In the genomic region with DNA sequence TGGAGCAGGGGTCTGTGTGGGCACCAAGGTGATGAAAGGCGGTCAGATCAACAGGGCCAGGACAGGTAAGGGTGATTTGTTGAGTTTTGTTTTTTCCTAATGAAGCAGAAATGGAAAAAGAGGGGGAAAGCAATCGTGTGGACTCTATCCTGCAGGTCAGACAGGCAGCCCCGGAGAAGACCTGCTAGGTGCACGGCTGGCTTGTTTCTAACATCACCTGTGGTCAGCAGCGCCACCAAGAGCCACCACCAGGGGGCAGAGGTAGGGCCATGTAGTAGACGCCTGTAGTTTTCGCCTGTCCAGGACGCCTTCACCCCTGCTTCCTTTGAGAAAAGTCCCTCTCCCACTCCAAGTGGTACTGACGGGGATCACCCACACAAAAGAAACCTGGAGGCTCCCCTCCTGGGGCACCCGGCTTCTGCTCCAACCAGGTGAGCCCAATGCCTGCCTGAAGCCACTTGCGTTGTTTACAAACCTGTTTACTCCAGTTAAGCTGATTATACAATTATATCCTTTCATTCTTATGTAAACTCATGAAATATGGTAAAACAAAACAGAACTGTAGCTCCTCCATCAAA, we compare ENCODE assay signal across 8 cellular contexts. TPM values are rescaled to one million over a fixed set of nuclear protein-coding genes. Genes with fewer than 3 reads are reported as not detected.
DNase-seq lines count a peak whose midpoint lies in the region; ATAC-seq and TF ChIP-seq lines count a peak whose summit lies in the region.

No MANE protein-coding gene starts in this region.

- H3K36me3 Mint-ChIP-seq in brain = peaks cover 18% of the 10 kb centered on the region

- peaks cover 46% of the 10 kb centered on the region for H3K4me1 Mint-ChIP-seq in brain

- DNase-seq in AG09319 (ENCODE audit: extremely low read depth, low read depth) = peak; percentile 47
- peak; percentile 78 for DNase-seq in NCI-H2081 treated with DMSO at 0.1 percent for 48 hours (lab: John Stamatoyannopoulos, UW)
- DNase-seq in UCSD-AML1 (lab: John Stamatoyannopoulos, UW; ENCODE audit: unreplicated experiment) = peak; percentile 78
- DNase-seq in iPS-NIHi7 (ENCODE audit: extremely low spot score) = peak; percentile 86
- DNase-seq in stimulated activated CD4-positive, alpha-beta T cell treated with anti-CD3 and anti-CD28 coated beads, Interleukin-12 subunit alpha, Interleukin-12 subunit beta, amount 100 ng/mL, for 48 hours (ENCODE audit: low read depth in 2 of 3, low spot score in 1 of 3) = peak; percentile 67 to 90 (median 83)
- no peak for DNase-seq in putamen (ENCODE audit: low spot score)

- H3K4me3 Mint-ChIP-seq in brain = peak overlapping the region in 4 of 5 experiments; percentile 5 to 61 (median 40)

- peaks cover 0 to 4% (median 0%) of the 10 kb centered on the region in 5 experiments for H3K9me3 Mint-ChIP-seq in brain

- TF ChIP-seq CTCF in AG09319 (IDR thresholded peaks at IDR 0.05; ENCODE audit: low read depth, low read length) (peak; percentile 95), brain (conservative IDR thresholded peaks at IDR 0.05) (peak; percentile 87 to 94)

- peaks cover 7% of the 10 kb centered on the region for H3K27me3 Mint-ChIP-seq in brain

- peak; percentile 38 for ATAC-seq in GM19463 (IDR thresholded peaks at IDR 0.05; ENCODE audit: unreplicated experiment)

- peak overlapping the region in 3 of 5 experiments; percentile 44 to 87 (median 66) for H3K27ac Mint-ChIP-seq in brain

RNA-seq across cellular contexts. Expression of a gene that starts 54.2 kb away (rescaled TPM):
- 129 TPM for polyA plus RNA-seq in brain (ENCODE audit: insufficient read depth, low read depth, low replicate concordance)
